In genomic region chr5:36070687-36071571, GRCh38 we compare ENCODE assay signal across 10 cellular contexts. TPM values are rescaled to one million over a fixed set of nuclear protein-coding genes. Genes with fewer than 3 reads are reported as not detected.
A peak's percentile ranks its signal among the peaks of the same experiment; 100 is the strongest.
DNase-seq lines count a peak whose midpoint lies in the region; ATAC-seq and TF ChIP-seq lines count a peak whose summit lies in the region.
"Had no signal": no experiment of that assay in that cellular context is flagged by ENCODE, and none has a peak within 500 bp of the region (broad histone marks: within the 10 kb centered on the region; RNA-seq: fewer than 3 reads in every experiment).

No MANE protein-coding gene starts in this region.

- no peaks in the 10 kb centered on the region for H3K9me3 ChIP-seq in left ventricle myocardium inferior (replicated peaks)
- H3K9me3 ChIP-seq in right atrium auricular region, result no peaks in the 10 kb centered on the region
- H3K9me3 ChIP-seq in thymus (ENCODE audit: control insufficient read depth), result no peaks in the 10 kb centered on the region

- no peak for DNase-seq in left ventricle myocardium inferior
- no peak for DNase-seq in right atrium auricular region (ENCODE audit: low spot score)
- DNase-seq in brain microvascular endothelial cell, result no peak
- no peak for DNase-seq in NCI-H526 treated with DMSO at 0.1 percent for 48 hours (lab: John Stamatoyannopoulos, UW)
- DNase-seq: DMS53, left cardiac atrium had no signal

- 36% methylated on average over 9 of the region's 9 CpGs for WGBS in thymus

- H3K4me1 ChIP-seq in left ventricle myocardium inferior, result no peaks in the 10 kb centered on the region
- H3K4me1 ChIP-seq in right atrium auricular region, result no peaks in the 10 kb centered on the region
- H3K4me1 ChIP-seq in thymus (ENCODE audit: control insufficient read depth, insufficient read depth, low read length), result peaks cover 6% of the 10 kb centered on the region

- H3K27me3 ChIP-seq in left ventricle myocardium inferior (ENCODE audit: low read depth), result peaks cover 27% of the 10 kb centered on the region
- H3K27me3 ChIP-seq in right atrium auricular region, result no peaks in the 10 kb centered on the region
- H3K27me3 ChIP-seq in thymus (ENCODE audit: control insufficient read depth, insufficient read depth), result no peaks in the 10 kb centered on the region
- peaks cover 5% of the 10 kb centered on the region for H3K27me3 ChIP-seq in brain microvascular endothelial cell (replicated peaks)

- intact Hi-C loops in left ventricle myocardium inferior (cut with micrococcal nuclease), result no loop called here
- intact Hi-C loops in dendritic cell treated with granulocyte-macrophage colony-stimulating factor and Interleukin-4, amounts not matched to agents 40 ng/mL and 50 ng/mL, for 4 days (cut with micrococcal nuclease), result no loop called here

- peaks cover 19% of the 10 kb centered on the region for H3K27me3 Mint-ChIP-seq in dendritic cell treated with granulocyte-macrophage colony-stimulating factor and Interleukin-4, amounts not matched to agents 40 ng/mL and 50 ng/mL, for 4 days

- H3K36me3 ChIP-seq in left ventricle myocardium inferior (no peaks in the 10 kb centered on the region), right atrium auricular region (no peaks in the 10 kb centered on the region), thymus (ENCODE audit: control insufficient read depth, insufficient read depth) (no peaks in the 10 kb centered on the region), brain microvascular endothelial cell (replicated peaks) (no peaks in the 10 kb centered on the region)

- H3K27ac ChIP-seq in left ventricle myocardium inferior (replicated peaks), result no peak overlapping the region
- no peak overlapping the region for H3K27ac ChIP-seq in right atrium auricular region
- no peak overlapping the region for H3K27ac ChIP-seq in thymus (ENCODE audit: low read depth)
- H3K27ac ChIP-seq in brain microvascular endothelial cell, result no peak overlapping the region

- peaks cover 12% of the 10 kb centered on the region for H3K4me1 Mint-ChIP-seq in dendritic cell treated with granulocyte-macrophage colony-stimulating factor and Interleukin-4, amounts not matched to agents 40 ng/mL and 50 ng/mL, for 4 days (ENCODE audit: low read depth)

- no peaks in the 10 kb centered on the region for H3K9me3 Mint-ChIP-seq in dendritic cell treated with granulocyte-macrophage colony-stimulating factor and Interleukin-4, amounts not matched to agents 40 ng/mL and 50 ng/mL, for 4 days

- ATAC-seq in HG03521 (IDR thresholded peaks at IDR 0.05; ENCODE audit: unreplicated experiment) (peak; percentile 63), GM21529 (IDR thresholded peaks at IDR 0.05; ENCODE audit: unreplicated experiment) (no peak)

- no peak for TF ChIP-seq CTCF in left ventricle myocardium inferior (IDR thresholded peaks at IDR 0.05; ENCODE audit: borderline replicate concordance)
- TF ChIP-seq CTCF in right atrium auricular region (IDR thresholded peaks at IDR 0.05), result no peak
- no peak for TF ChIP-seq CTCF in brain microvascular endothelial cell (IDR thresholded peaks at IDR 0.05; ENCODE audit: low read depth, low read length, missing control alignments)

- no peak overlapping the region for H3K27ac Mint-ChIP-seq in dendritic cell treated with granulocyte-macrophage colony-stimulating factor and Interleukin-4, amounts not matched to agents 40 ng/mL and 50 ng/mL, for 4 days

- in situ Hi-C loops in brain microvascular endothelial cell (cut with HindIII; ENCODE audit: low pct_ligation_motif_present, low sequenced_read_pairs), result no loop called here

- no peaks in the 10 kb centered on the region for H3K36me3 Mint-ChIP-seq in dendritic cell treated with granulocyte-macrophage colony-stimulating factor and Interleukin-4, amounts not matched to agents 40 ng/mL and 50 ng/mL, for 4 days (ENCODE audit: low read depth)

- H3K4me3 ChIP-seq in left ventricle myocardium inferior (peak overlapping the region; percentile 19), right atrium auricular region (peak overlapping the region in 1 of 2 donors; percentile 7), thymus (ENCODE audit: low read length) (peak overlapping the region; percentile 12), brain microvascular endothelial cell (ENCODE audit: low read depth, low read length) (no peak overlapping the region)

- H3K4me3 Mint-ChIP-seq in dendritic cell treated with granulocyte-macrophage colony-stimulating factor and Interleukin-4, amounts not matched to agents 40 ng/mL and 50 ng/mL, for 4 days, result peak overlapping the region; percentile 13

RNA-seq across cellular contexts. Expression of gene UGT3A2, which starts 4.2 kb away (rescaled TPM):
- total RNA-seq in left ventricle myocardium inferior (not detected), right atrium auricular region (under 1 TPM in 1 of 2 donors, not detected in 1; 0.24 TPM)
- 0.30 TPM for polyA plus RNA-seq in thymus
